19 cellular contexts compared by ENCODE assay signal in genomic region chr1:7233646-7234470, GRCh38.
"Had no signal": no experiment of that assay in that cellular context is flagged by ENCODE, and none has a peak within 500 bp of the region (broad histone marks: within the 10 kb centered on the region; RNA-seq: fewer than 3 reads in every experiment).

No MANE protein-coding gene starts in this region.

- H3K9me3 ChIP-seq: heart left ventricle, lower lobe of right lung, prostate gland had no signal

- H3K9ac ChIP-seq: parathyroid adenoma had no signal

- ATAC-seq: heart left ventricle, left lobe of liver, lower lobe of right lung, natural killer cell, sciatic nerve had no signal

- DNase-seq: cerebellar nuclear complex; dermis blood vessel endothelial cell; effector CD4-positive, alpha-beta T cell; heart left ventricle; hippocampal formation; lower lobe of right lung; natural killer cell; occipital lobe; stimulated activated CD4-positive, alpha-beta T cell treated with anti-CD3 and anti-CD28 coated beads, Interleukin-12 subunit alpha, Interleukin-12 subunit beta, amount 100 ng/mL, for 4 hours; stimulated activated naive CD4-positive, alpha-beta T cell treated with Interleukin-2 at 50 U/mL for 16 hours; trophoblast cell had no signal

- H3K4me3 ChIP-seq: heart left ventricle, lower lobe of right lung, prostate gland, skin epidermis had no signal

- H3K27me3 ChIP-seq: heart left ventricle had no signal

- H3K4me1 ChIP-seq: heart left ventricle, lower lobe of right lung, parathyroid adenoma, prostate gland had no signal

- H3K36me3 ChIP-seq: heart left ventricle, lower lobe of right lung, prostate gland had no signal

- H3K27ac ChIP-seq: heart left ventricle, lower lobe of right lung, parathyroid adenoma, prostate gland, skin epidermis had no signal

- FAIRE-seq: colon, frontal cortex, urothelium cell line had no signal
